In genomic region chr2:131034122-131035051, GRCh38 we compare ENCODE assay signal across 10 cellular contexts. TPM values are rescaled to one million over a fixed set of nuclear protein-coding genes. Genes with fewer than 3 reads are reported as not detected.
DNase-seq lines count a peak whose midpoint lies in the region; ATAC-seq lines count a peak whose summit lies in the region.
"Had no signal": no experiment of that assay in that cellular context is flagged by ENCODE, and none has a peak within 500 bp of the region (broad histone marks: within the 10 kb centered on the region; RNA-seq: fewer than 3 reads in every experiment).

No MANE protein-coding gene starts in this region.

- no peak overlapping the region for H3K27ac ChIP-seq in rectal smooth muscle tissue (ENCODE audit: low read depth, low read length)

- H3K9me3 Mint-ChIP-seq in T-cell = no peaks in the 10 kb centered on the region
- H3K9me3 Mint-ChIP-seq: dendritic cell treated with granulocyte-macrophage colony-stimulating factor and Interleukin-4, amounts not matched to agents 40 ng/mL and 50 ng/mL, for 4 days had no signal

- H3K36me3 Mint-ChIP-seq in T-cell = no peaks in the 10 kb centered on the region

- H3K9ac ChIP-seq in rectal smooth muscle tissue (ENCODE audit: low read length) = no peak overlapping the region

- ATAC-seq in T-cell (replicated peaks in 1 of 4) (peak; percentile 64 to 71 (median 67)), GM21515 (IDR thresholded peaks at IDR 0.05; ENCODE audit: unreplicated experiment) (no peak), HG03571 (IDR thresholded peaks at IDR 0.05; ENCODE audit: unreplicated experiment) (no peak)
- ATAC-seq: HCT116 had no signal

- DNase-seq in EH (ENCODE audit: low read depth) = peak; percentile 71
- peak in 10 of 34 experiments; percentile 11 to 42 (median 30) for DNase-seq in T-cell
- peak in 40 of 42 donors; percentile 52 to 90 (median 76) for DNase-seq in head of caudate nucleus
- DNase-seq in hepatic stellate cell (ENCODE audit: low spot score) = no peak
- DNase-seq in amniotic stem cell (lab: John Stamatoyannopoulos, UW) = no peak

- CTCF ChIA-PET in T-cell (lab: Charles Lee) = no interaction called here

- peaks cover 11 to 29% (median 15%) of the 10 kb centered on the region in 3 donors for H3K4me1 Mint-ChIP-seq in T-cell

- H3K27me3 Mint-ChIP-seq in T-cell = peaks cover 0 to 32% of the 10 kb centered on the region in 2 donors

- H3K4me1 ChIP-seq in rectal smooth muscle tissue (ENCODE audit: control insufficient read depth, insufficient read depth, low read length) = no peaks in the 10 kb centered on the region

- peak overlapping the region; percentile 13 to 61 (median 36) for H3K4me3 Mint-ChIP-seq in T-cell
- H3K4me3 Mint-ChIP-seq: dendritic cell treated with granulocyte-macrophage colony-stimulating factor and Interleukin-4, amounts not matched to agents 40 ng/mL and 50 ng/mL, for 4 days had no signal

- H3K4me3 ChIP-seq in rectal smooth muscle tissue (ENCODE audit: low read length) = peak overlapping the region; percentile 64

- POLR2A ChIA-PET in T-cell (lab: Charles Lee) = no interaction called here

- H3K27me3 ChIP-seq in rectal smooth muscle tissue (ENCODE audit: control insufficient read depth, insufficient read depth, low read length) = peaks cover 7% of the 10 kb centered on the region

- H3K36me3 ChIP-seq in rectal smooth muscle tissue (ENCODE audit: control insufficient read depth, insufficient read depth, low read length) = no peaks in the 10 kb centered on the region

- no peak overlapping the region for H3K27ac Mint-ChIP-seq in T-cell
- H3K27ac Mint-ChIP-seq: dendritic cell treated with granulocyte-macrophage colony-stimulating factor and Interleukin-4, amounts not matched to agents 40 ng/mL and 50 ng/mL, for 4 days had no signal

- intact Hi-C loops in head of caudate nucleus (cut with DNase I) = no loop called here

RNA-seq across cellular contexts. Expression of gene FAM168B, which starts 58.9 kb away (rescaled TPM):
- total RNA-seq in T-cell = 10 to 100 TPM; 61.7 to 84.0 (median 73.3) TPM

Comparison
In these comparisons a context has a peak if more than half of its experiments do, and no peak if none do; other contexts are left out.
1. DNase-seq: peak in EH (single experiment) and head of caudate nucleus (40 of 42); none in hepatic stellate cell (single experiment) and amniotic stem cell (single experiment).
2. ATAC-seq: peak in T-cell (4 of 4); none in GM21515 (single experiment) and HG03571 (single experiment).